11 cellular contexts compared by ENCODE assay signal in the genomic region with DNA sequence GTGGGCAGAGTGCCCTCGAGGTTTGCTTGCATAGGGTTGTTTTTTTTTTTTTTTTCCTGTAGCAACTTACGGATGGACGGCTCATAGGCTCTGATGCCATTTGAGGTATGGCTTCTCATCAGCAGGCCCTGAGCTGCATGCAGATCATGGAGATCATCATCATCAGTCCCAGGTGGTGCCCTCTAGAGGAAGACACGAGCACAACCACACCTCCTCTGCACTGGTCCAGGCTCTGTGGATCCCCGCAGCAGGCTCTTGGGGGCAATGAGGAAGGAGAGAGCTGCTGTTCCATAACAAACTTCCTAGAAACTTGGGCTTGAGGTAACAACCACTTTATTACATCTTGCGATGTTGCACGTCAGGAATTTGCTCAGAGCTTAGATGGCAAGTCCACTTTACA.
A peak's percentile ranks its signal among the peaks of the same experiment; 100 is the strongest.
DNase-seq lines count a peak whose midpoint lies in the region; ATAC-seq and TF ChIP-seq lines count a peak whose summit lies in the region.
"Had no signal": no experiment of that assay in that cellular context is flagged by ENCODE, and none has a peak within 500 bp of the region (broad histone marks: within the 10 kb centered on the region; RNA-seq: fewer than 3 reads in every experiment).

No MANE protein-coding gene starts in this region.

- no peak for TF ChIP-seq EP300 in Ishikawa (IDR thresholded peaks at IDR 0.05; ENCODE audit: borderline replicate concordance)

- no peaks in the 10 kb centered on the region for H3K36me3 ChIP-seq in testis (ENCODE audit: low read depth, missing control alignments)

- peak; percentile 12; the same call in 1 of the 2 replicates for TF ChIP-seq RAD21 in Ishikawa (IDR thresholded peaks at IDR 0.05; ENCODE audit: low read depth)

- no peak overlapping the region for H3K4me3 Mint-ChIP-seq in activated naive CD8-positive, alpha-beta T cell treated with anti-CD3 and anti-CD28 coated beads, Interleukin-2, amount 50 U/mL, for 24 hours
- H3K4me3 Mint-ChIP-seq in activated naive CD8-positive, alpha-beta T cell treated with anti-CD3 and anti-CD28 coated beads for 36 hours, result no peak overlapping the region
- no peak overlapping the region for H3K4me3 Mint-ChIP-seq in progenitor cell of endocrine pancreas (ENCODE audit: low read depth)
- H3K4me3 Mint-ChIP-seq: memory B cell had no signal

- H3K27ac Mint-ChIP-seq in activated naive CD8-positive, alpha-beta T cell treated with anti-CD3 and anti-CD28 coated beads, Interleukin-2, amount 50 U/mL, for 24 hours, result no peak overlapping the region
- H3K27ac Mint-ChIP-seq in activated naive CD8-positive, alpha-beta T cell treated with anti-CD3 and anti-CD28 coated beads for 36 hours, result no peak overlapping the region
- H3K27ac Mint-ChIP-seq in progenitor cell of endocrine pancreas, result no peak overlapping the region
- H3K27ac Mint-ChIP-seq: memory B cell had no signal

- H3K27me3 Mint-ChIP-seq in activated naive CD8-positive, alpha-beta T cell treated with anti-CD3 and anti-CD28 coated beads, Interleukin-2, amount 50 U/mL, for 24 hours, result no peaks in the 10 kb centered on the region
- H3K27me3 Mint-ChIP-seq in activated naive CD8-positive, alpha-beta T cell treated with anti-CD3 and anti-CD28 coated beads for 36 hours, result no peaks in the 10 kb centered on the region
- peaks cover 2% of the 10 kb centered on the region for H3K27me3 Mint-ChIP-seq in progenitor cell of endocrine pancreas
- H3K27me3 Mint-ChIP-seq: memory B cell had no signal

- H3K27me3 ChIP-seq in testis, result no peaks in the 10 kb centered on the region

- no peak for ATAC-seq in activated naive CD8-positive, alpha-beta T cell treated with anti-CD3 and anti-CD28 coated beads, Interleukin-2, amount 50 U/mL, for 24 hours
- ATAC-seq in HG03432 (IDR thresholded peaks at IDR 0.05; ENCODE audit: unreplicated experiment), result no peak
- no peak for ATAC-seq in GM18502 (IDR thresholded peaks at IDR 0.05; ENCODE audit: poor library complexity, unreplicated experiment)

- no peaks in the 10 kb centered on the region for H3K4me1 Mint-ChIP-seq in activated naive CD8-positive, alpha-beta T cell treated with anti-CD3 and anti-CD28 coated beads, Interleukin-2, amount 50 U/mL, for 24 hours
- H3K4me1 Mint-ChIP-seq in activated naive CD8-positive, alpha-beta T cell treated with anti-CD3 and anti-CD28 coated beads for 36 hours, result no peaks in the 10 kb centered on the region
- H3K4me1 Mint-ChIP-seq in progenitor cell of endocrine pancreas (ENCODE audit: low read depth), result no peaks in the 10 kb centered on the region
- H3K4me1 Mint-ChIP-seq: memory B cell had no signal

- H3K36me3 Mint-ChIP-seq in activated naive CD8-positive, alpha-beta T cell treated with anti-CD3 and anti-CD28 coated beads, Interleukin-2, amount 50 U/mL, for 24 hours (ENCODE audit: low read depth), result no peaks in the 10 kb centered on the region
- no peaks in the 10 kb centered on the region for H3K36me3 Mint-ChIP-seq in activated naive CD8-positive, alpha-beta T cell treated with anti-CD3 and anti-CD28 coated beads for 36 hours
- no peaks in the 10 kb centered on the region for H3K36me3 Mint-ChIP-seq in progenitor cell of endocrine pancreas (ENCODE audit: insufficient read depth)
- H3K36me3 Mint-ChIP-seq: memory B cell had no signal

- no peaks in the 10 kb centered on the region for H3K9me3 ChIP-seq in testis

- H3K4me1 ChIP-seq in testis, result no peaks in the 10 kb centered on the region

- intact Hi-C loops in testis (cut with DNase I; ENCODE audit: low total_unique reads), result no loop called here

- WGBS in testis, 2 donors, result 95 to 96% methylated on average over 4 to 7 of the region's 7 CpGs

- TF ChIP-seq CTCF in astrocyte of the spinal cord (IDR thresholded peaks at IDR 0.05; ENCODE audit: low read depth, low read length) (peak; percentile 29), testis (IDR thresholded peaks at IDR 0.05) (peak in 1 of 3 experiments; percentile 16), progenitor cell of endocrine pancreas (IDR thresholded peaks at IDR 0.05; ENCODE audit: unreplicated experiment) (no peak)

- H3K9me3 Mint-ChIP-seq in activated naive CD8-positive, alpha-beta T cell treated with anti-CD3 and anti-CD28 coated beads, Interleukin-2, amount 50 U/mL, for 24 hours, result peaks cover 4% of the 10 kb centered on the region
- peaks cover 2% of the 10 kb centered on the region for H3K9me3 Mint-ChIP-seq in activated naive CD8-positive, alpha-beta T cell treated with anti-CD3 and anti-CD28 coated beads for 36 hours
- no peaks in the 10 kb centered on the region for H3K9me3 Mint-ChIP-seq in progenitor cell of endocrine pancreas (ENCODE audit: low read depth)
- H3K9me3 Mint-ChIP-seq: memory B cell had no signal

- in situ Hi-C loops in astrocyte of the spinal cord (cut with HindIII; ENCODE audit: low sequenced_read_pairs), result no loop called here

- no peak for TF ChIP-seq POLR2A in testis (IDR thresholded peaks at IDR 0.05)

- no peak overlapping the region for H3K4me3 ChIP-seq in astrocyte of the spinal cord (ENCODE audit: low read depth, low read length)
- no peak overlapping the region for H3K4me3 ChIP-seq in testis

- no peak overlapping the region for H3K27ac ChIP-seq in testis

- DNase-seq in activated naive CD8-positive, alpha-beta T cell treated with anti-CD3 and anti-CD28 coated beads, Interleukin-2, amount 50 U/mL, for 24 hours, result peak; percentile 1
- no peak for DNase-seq in activated naive CD8-positive, alpha-beta T cell treated with anti-CD3 and anti-CD28 coated beads for 36 hours
- no peak for DNase-seq in astrocyte of the spinal cord (ENCODE audit: low read depth, low spot score)
- peak; percentile 21 for DNase-seq in testis
- no peak for DNase-seq in progenitor cell of endocrine pancreas (ENCODE audit: low spot score, unreplicated experiment)
- DNase-seq: activated CD4-positive, alpha-beta T cell treated with anti-CD3 and anti-CD28 coated beads, Interleukin-2, amount 50 U/mL, for 48 hours; stimulated activated naive CD4-positive, alpha-beta T cell treated with Interleukin-2 at 50 U/mL for 16 hours had no signal

TF ChIP-seq in Ishikawa, 13 proteins besides CTCF, POLR2A, EP300 and RAD21:
- TF ChIP-seq TCF12 (IDR thresholded peaks at IDR 0.05; ENCODE audit: low read depth), result no peak
- TF ChIP-seq NFIC (IDR thresholded peaks at IDR 0.05), result no peak
- TF ChIP-seq EGR1 (IDR thresholded peaks at IDR 0.05), result no peak
- no peak for TF ChIP-seq CEBPB (IDR thresholded peaks at IDR 0.05)
- TF ChIP-seq TAF1 (IDR thresholded peaks at IDR 0.05; ENCODE audit: low read depth), result no peak
- TF ChIP-seq FOXM1 (IDR thresholded peaks at IDR 0.05; ENCODE audit: borderline replicate concordance, low read depth), result no peak
- no peak for TF ChIP-seq REST (IDR thresholded peaks at IDR 0.05; ENCODE audit: low read depth)
- no peak for TF ChIP-seq CREB1 (IDR thresholded peaks at IDR 0.05; ENCODE audit: low read depth)
- TF ChIP-seq, protein P1, sequence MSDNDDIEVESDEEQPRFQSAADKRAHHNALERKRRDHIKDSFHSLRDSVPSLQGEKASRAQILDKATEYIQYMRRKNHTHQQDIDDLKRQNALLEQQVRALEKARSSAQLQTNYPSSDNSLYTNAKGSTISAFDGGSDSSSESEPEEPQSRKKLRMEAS (IDR thresholded peaks at IDR 0.05), result no peak
- TF ChIP-seq TEAD4 (IDR thresholded peaks at IDR 0.05), result no peak
- no peak for TF ChIP-seq ZBTB7A (IDR thresholded peaks at IDR 0.05; ENCODE audit: low read depth)
- no peak for TF ChIP-seq YY1 (IDR thresholded peaks at IDR 0.05; ENCODE audit: low read depth)

Comparison
In these comparisons a context has a peak if more than half of its experiments do, and no peak if none do; other contexts are left out.
1. DNase-seq: peak in activated naive CD8-positive, alpha-beta T cell treated with anti-CD3 and anti-CD28 coated beads, Interleukin-2, amount 50 U/mL, for 24 hours (single experiment) and testis (single experiment); none in activated naive CD8-positive, alpha-beta T cell treated with anti-CD3 and anti-CD28 coated beads for 36 hours (single experiment), astrocyte of the spinal cord (single experiment) and progenitor cell of endocrine pancreas (single experiment).